9 cellular contexts compared by ENCODE assay signal in the genomic region with DNA sequence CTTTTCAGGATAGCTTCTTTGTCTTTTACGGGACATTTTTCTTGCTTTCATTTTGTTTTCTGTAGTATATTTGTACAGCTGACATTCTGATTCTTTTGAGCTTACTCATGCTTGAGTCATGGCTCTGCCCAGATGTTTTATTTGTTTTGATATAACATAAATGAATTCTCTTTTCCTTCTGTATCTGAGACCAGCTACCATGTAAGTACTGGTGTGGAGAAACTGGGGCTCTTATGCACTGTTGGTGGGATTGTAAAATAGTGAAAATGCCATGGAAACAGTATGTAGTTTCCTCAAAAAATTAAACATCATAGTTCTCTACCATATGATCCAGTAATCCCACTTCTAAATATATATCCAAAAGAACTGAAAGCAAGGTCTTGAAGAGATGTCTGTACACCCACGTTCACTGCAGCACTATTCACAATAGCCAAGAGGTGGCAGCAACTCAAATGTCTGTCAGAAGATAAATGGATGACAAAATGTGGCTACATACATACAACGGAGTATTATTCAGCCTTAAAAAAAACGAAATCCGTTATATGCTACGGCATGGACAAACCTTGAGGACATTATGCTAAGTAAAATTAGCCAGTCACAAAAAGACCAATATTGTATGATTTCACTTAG.
DNase-seq lines count a peak whose midpoint lies in the region; ATAC-seq and TF ChIP-seq lines count a peak whose summit lies in the region.
"Had no signal": no experiment of that assay in that cellular context is flagged by ENCODE, and none has a peak within 500 bp of the region (broad histone marks: within the 10 kb centered on the region; RNA-seq: fewer than 3 reads in every experiment).

No MANE protein-coding gene starts in this region.

- no peak overlapping the region for H3K4me2 ChIP-seq in SU-DHL-6 (ENCODE audit: low read depth, low read length, poor library complexity, severe bottlenecking)

- H3K9me2 ChIP-seq in SU-DHL-6 (replicated peaks; ENCODE audit: insufficient read depth, low read length), result no peaks in the 10 kb centered on the region

- H3K4me1 Mint-ChIP-seq in glutamatergic neuron (ENCODE audit: low read depth, unreplicated experiment), result peaks cover 6% of the 10 kb centered on the region
- no peaks in the 10 kb centered on the region for H3K4me1 Mint-ChIP-seq in stimulated activated naive CD8-positive, alpha-beta T cell treated with anti-CD3 and anti-CD28 coated beads, Interleukin-15, amount 100 ng/mL, for 72 hours
- H3K4me1 Mint-ChIP-seq: naive B cell had no signal

- no peaks in the 10 kb centered on the region for H3F3A ChIP-seq in SU-DHL-6 (ENCODE audit: insufficient read depth)

- in situ Hi-C loops in ACHN (cut with HindIII; ENCODE audit: low pct_ligation_motif_present, low pct_unique_long_range_greater_than_20kb, low sequenced_read_pairs), result no loop called here
- in situ Hi-C loops in GM13977 (cut with MboI; ENCODE audit: low pct_unique_long_range_greater_than_20kb, low sequenced_read_pairs, unreplicated experiment), result no loop called here

- H3K27ac ChIP-seq in SU-DHL-6 (ENCODE audit: low read depth, low read length), result no peak overlapping the region

- peak overlapping the region; percentile 62 for H3K27ac Mint-ChIP-seq in glutamatergic neuron (ENCODE audit: unreplicated experiment)
- no peak overlapping the region for H3K27ac Mint-ChIP-seq in stimulated activated naive CD8-positive, alpha-beta T cell treated with anti-CD3 and anti-CD28 coated beads, Interleukin-15, amount 100 ng/mL, for 72 hours
- H3K27ac Mint-ChIP-seq: naive B cell had no signal

- peaks cover 4% of the 10 kb centered on the region; the same call in 1 of the 2 replicates for H3K36me3 ChIP-seq in SU-DHL-6 (ENCODE audit: low read length)

- no peak overlapping the region for H3K4me3 Mint-ChIP-seq in glutamatergic neuron (ENCODE audit: unreplicated experiment)
- no peak overlapping the region for H3K4me3 Mint-ChIP-seq in stimulated activated naive CD8-positive, alpha-beta T cell treated with anti-CD3 and anti-CD28 coated beads, Interleukin-15, amount 100 ng/mL, for 72 hours

- peak; percentile 42 for DNase-seq in ACHN
- no peak for DNase-seq in GM13977 (ENCODE audit: low spot score)
- DNase-seq in glutamatergic neuron, result no peak
- DNase-seq in stimulated activated naive CD8-positive, alpha-beta T cell treated with anti-CD3 and anti-CD28 coated beads, Interleukin-15, amount 100 ng/mL, for 72 hours, result no peak
- DNase-seq in activated naive CD4-positive, alpha-beta T cell treated with anti-CD3 and anti-CD28 coated beads, Interleukin-2, amount 50 U/mL, for 16 hours, result no peak
- DNase-seq in GM19238 (ENCODE audit: insufficient read length, low spot score), result no peak
- DNase-seq: naive B cell had no signal

- no peak overlapping the region for H3K9ac ChIP-seq in SU-DHL-6 (ENCODE audit: low read length)

- no peaks in the 10 kb centered on the region for H3K9me3 Mint-ChIP-seq in glutamatergic neuron (ENCODE audit: unreplicated experiment)
- no peaks in the 10 kb centered on the region for H3K9me3 Mint-ChIP-seq in stimulated activated naive CD8-positive, alpha-beta T cell treated with anti-CD3 and anti-CD28 coated beads, Interleukin-15, amount 100 ng/mL, for 72 hours
- H3K9me3 Mint-ChIP-seq: naive B cell had no signal

- no peak overlapping the region for H2AFZ ChIP-seq in SU-DHL-6 (ENCODE audit: low read depth, low read length, severe bottlenecking)

- H4K20me1 ChIP-seq in SU-DHL-6 (ENCODE audit: low read depth, low read length), result no peaks in the 10 kb centered on the region

- no peaks in the 10 kb centered on the region for H3K27me3 ChIP-seq in SU-DHL-6 (ENCODE audit: low read length)

- no peaks in the 10 kb centered on the region for H3K9me3 ChIP-seq in SU-DHL-6 (ENCODE audit: insufficient read depth, low read length)

- no peaks in the 10 kb centered on the region for H3K36me3 Mint-ChIP-seq in glutamatergic neuron (ENCODE audit: unreplicated experiment)

- TF ChIP-seq CTCF in GM13977 (IDR thresholded peaks at IDR 0.05; ENCODE audit: extremely low read depth, insufficient read depth, missing control alignments), result peak; percentile 62
- peak; percentile 36 for TF ChIP-seq CTCF in SU-DHL-6 (IDR thresholded peaks at IDR 0.05; ENCODE audit: insufficient read depth, low read length, poor library complexity, severe bottlenecking)
- peak; percentile 39 for TF ChIP-seq CTCF in glutamatergic neuron (IDR thresholded peaks at IDR 0.05; ENCODE audit: partially characterized antibody, unreplicated experiment)

- no peak overlapping the region for H3K4me3 ChIP-seq in SU-DHL-6 (ENCODE audit: insufficient read depth, low read length, poor library complexity, severe bottlenecking)

- no peaks in the 10 kb centered on the region for H3K27me3 Mint-ChIP-seq in glutamatergic neuron (ENCODE audit: unreplicated experiment)
- H3K27me3 Mint-ChIP-seq in stimulated activated naive CD8-positive, alpha-beta T cell treated with anti-CD3 and anti-CD28 coated beads, Interleukin-15, amount 100 ng/mL, for 72 hours, result no peaks in the 10 kb centered on the region
- H3K27me3 Mint-ChIP-seq: naive B cell had no signal

- no peaks in the 10 kb centered on the region for H3K79me2 ChIP-seq in SU-DHL-6 (ENCODE audit: insufficient read depth, low read length)

- ATAC-seq in stimulated activated naive CD8-positive, alpha-beta T cell treated with anti-CD3 and anti-CD28 coated beads, Interleukin-15, amount 100 ng/mL, for 72 hours, result no peak
- ATAC-seq in GM21526 (IDR thresholded peaks at IDR 0.05; ENCODE audit: low FRiP score, unreplicated experiment), result no peak
